ENCODE assay signal across 15 cellular contexts in genomic region chr9:115943591-115944165, GRCh38.
DNase-seq lines count a peak whose midpoint lies in the region; ATAC-seq and TF ChIP-seq lines count a peak whose summit lies in the region.
"Had no signal": no experiment of that assay in that cellular context is flagged by ENCODE, and none has a peak within 500 bp of the region (broad histone marks: within the 10 kb centered on the region; RNA-seq: fewer than 3 reads in every experiment).

No MANE protein-coding gene starts in this region.

- no peaks in the 10 kb centered on the region for H3K79me2 ChIP-seq in mammary epithelial cell (ENCODE audit: insufficient read depth, low read length)

- H3K27ac ChIP-seq in mammary epithelial cell (ENCODE audit: insufficient read depth, low read depth, low read length) (peak overlapping the region; percentile 95), mesodermal cell (ENCODE audit: low read depth, low read length, severe bottlenecking) (peak overlapping the region; percentile 97), suprapubic skin (peak overlapping the region; percentile 42)
- H3K27ac ChIP-seq in effector memory CD4-positive, alpha-beta T cell (ENCODE audit: insufficient read depth, low read length, poor library complexity, severe bottlenecking): no peak overlapping the region
- H3K27ac ChIP-seq: neural progenitor cell had no signal

- ATAC-seq in GM18511 (IDR thresholded peaks at IDR 0.05; ENCODE audit: unreplicated experiment): no peak
- ATAC-seq: stimulated activated effector memory CD8-positive, alpha-beta T cell treated with anti-CD3 and anti-CD28 coated beads, Interleukin-12 subunit alpha, Interleukin-12 subunit beta, amount 100 ng/mL, for 72 hours had no signal

- peak overlapping the region; percentile 65 for H2AFZ ChIP-seq in mammary epithelial cell (ENCODE audit: low read depth, low read length)

- no peak overlapping the region for H3K9ac ChIP-seq in mammary epithelial cell (ENCODE audit: insufficient read depth, low read length)
- H3K9ac ChIP-seq: neural progenitor cell had no signal

- BruUV-seq in mammary epithelial cell (replicated peaks; lab: Mats Ljungman, UMichigan): TSS peak; percentile 83

- intact Hi-C loops in mammary epithelial cell (cut with micrococcal nuclease): loop anchor here (5.0 kb wide), 1 partner anchor 54 kb away; no protein-coding TSS in a partner anchor

- CTCF ChIA-PET in mammary epithelial cell (lab: Charles Lee; ENCODE audit: low non-redundant PET): no interaction called here

- no peak for TF ChIP-seq EP300 in suprapubic skin (IDR thresholded peaks at IDR 0.05)

- TF ChIP-seq CTCF in mammary epithelial cell (conservative IDR thresholded peaks at IDR 0.05 in 1 of 2, IDR thresholded peaks at IDR 0.05 in 1 of 2; ENCODE audit: extremely low read depth in 1 of 2, insufficient read depth in 1 of 2, low read depth in 1 of 2, low read length in 2 of 2) (no peak), suprapubic skin (IDR thresholded peaks at IDR 0.05) (no peak)

- in situ Hi-C loops in mammary epithelial cell (cut with MboI; ENCODE audit: low sequenced_read_pairs in 2 of 2): loop anchor here in 1 of 2 donors (10.0 kb wide), 1 partner anchor 161 kb away; no protein-coding TSS in a partner anchor

- H3K4me1 ChIP-seq in mammary epithelial cell (ENCODE audit: insufficient read depth, low read length) (peaks cover 60% of the 10 kb centered on the region), mesodermal cell (ENCODE audit: control insufficient read depth, insufficient read depth, low read length, poor library complexity, severe bottlenecking) (peaks cover 12% of the 10 kb centered on the region), suprapubic skin (no peaks in the 10 kb centered on the region)
- no peaks in the 10 kb centered on the region for H3K4me1 ChIP-seq in effector memory CD4-positive, alpha-beta T cell (ENCODE audit: control insufficient read depth, insufficient read depth, low read length, poor library complexity, severe bottlenecking)

- TF ChIP-seq POLR2A in suprapubic skin (IDR thresholded peaks at IDR 0.05): no peak

- no peaks in the 10 kb centered on the region for H3K27me3 ChIP-seq in mammary epithelial cell (ENCODE audit: insufficient read depth, low read length)
- H3K27me3 ChIP-seq in suprapubic skin: no peaks in the 10 kb centered on the region
- H3K27me3 ChIP-seq in effector memory CD4-positive, alpha-beta T cell (replicated peaks; ENCODE audit: control insufficient read depth, insufficient read depth, low read length, poor library complexity, severe bottlenecking): no peaks in the 10 kb centered on the region
- H3K27me3 ChIP-seq: neural progenitor cell had no signal

- H3K9me3 ChIP-seq in mammary epithelial cell (replicated peaks; ENCODE audit: insufficient read depth, low read length): no peaks in the 10 kb centered on the region
- H3K9me3 ChIP-seq in mesodermal cell (ENCODE audit: control insufficient read depth, low read length): no peaks in the 10 kb centered on the region
- H3K9me3 ChIP-seq in suprapubic skin: no peaks in the 10 kb centered on the region
- no peaks in the 10 kb centered on the region for H3K9me3 ChIP-seq in effector memory CD4-positive, alpha-beta T cell (ENCODE audit: control insufficient read depth, low read length)

- H3K4me2 ChIP-seq in mammary epithelial cell (ENCODE audit: insufficient read depth, low read depth, low read length): peak overlapping the region; percentile 70

- dilution Hi-C loops in mammary epithelial cell (cut with HindIII; ENCODE audit: low sequenced_read_pairs): no loop called here

- no peaks in the 10 kb centered on the region for H4K20me1 ChIP-seq in mammary epithelial cell (ENCODE audit: insufficient read depth, low read length)

- H3K36me3 ChIP-seq in mammary epithelial cell (ENCODE audit: insufficient read depth, low read length): no peaks in the 10 kb centered on the region
- no peaks in the 10 kb centered on the region for H3K36me3 ChIP-seq in mesodermal cell (ENCODE audit: control insufficient read depth, insufficient read depth, low read length)
- no peaks in the 10 kb centered on the region for H3K36me3 ChIP-seq in suprapubic skin
- H3K36me3 ChIP-seq in effector memory CD4-positive, alpha-beta T cell (ENCODE audit: control insufficient read depth, insufficient read depth, low read length): no peaks in the 10 kb centered on the region
- H3K36me3 ChIP-seq: neural progenitor cell had no signal

- DNase-seq in NCI-H69 (lab: John Stamatoyannopoulos, UW) (peak; percentile 13), mammary epithelial cell (no peak), suprapubic skin (ENCODE audit: low spot score in 2 of 2) (no peak), RKO (ENCODE audit: low spot score) (no peak), activated T-cell treated with anti-CD3 and anti-CD28 coated beads for 4 hours (no peak)
- DNase-seq in effector memory CD4-positive, alpha-beta T cell: no peak
- DNase-seq: activated CD4-positive, alpha-beta T cell treated with anti-CD3 and anti-CD28 coated beads, Interleukin-2, amount 50 U/mL, for 4 hours; activated effector memory CD4-positive, alpha-beta T cell treated with Interleukin-2 at 50 U/mL for 16 hours; cerebellar nuclear complex; NCI-H2081; stimulated activated CD4-positive, alpha-beta T cell treated with anti-CD3 and anti-CD28 coated beads, Interleukin-2, amount 100 ng/mL, for 24 hours had no signal

- no peak overlapping the region for H3K4me3 ChIP-seq in mammary epithelial cell (replicated peaks in 1 of 3; ENCODE audit: insufficient read depth in 1 of 3, low read depth in 2 of 3, low read length in 3 of 3)
- no peak overlapping the region for H3K4me3 ChIP-seq in mesodermal cell (ENCODE audit: extremely low read depth, insufficient read depth, low read length, poor library complexity, severe bottlenecking)
- H3K4me3 ChIP-seq in suprapubic skin: no peak overlapping the region
- H3K4me3 ChIP-seq in effector memory CD4-positive, alpha-beta T cell (ENCODE audit: insufficient read depth, low read depth, low read length, poor library complexity, severe bottlenecking): no peak overlapping the region
- H3K4me3 ChIP-seq: neural progenitor cell had no signal
